8 cellular contexts compared by ENCODE assay signal in genomic region chr16:68083861-68084503, GRCh38. TPM values are rescaled to one million over a fixed set of nuclear protein-coding genes. Genes with fewer than 3 reads are reported as not detected.
DNase-seq lines count a peak whose midpoint lies in the region; FAIRE-seq and TF ChIP-seq lines count a peak whose summit lies in the region.

No MANE protein-coding gene starts in this region.

- in situ Hi-C loops in ACHN (cut with HindIII; ENCODE audit: low pct_ligation_motif_present, low pct_unique_long_range_greater_than_20kb, low sequenced_read_pairs): loop anchor here (25.0 kb wide), 1 partner anchor 253 kb away; no protein-coding TSS in a partner anchor

- H2AFZ ChIP-seq in keratinocyte (ENCODE audit: control insufficient read depth, low read length): no peak overlapping the region

- H4K20me1 ChIP-seq in keratinocyte (ENCODE audit: control insufficient read depth, extremely low read depth, insufficient read depth, low read length): no peaks in the 10 kb centered on the region

- peaks cover 32% of the 10 kb centered on the region for H3K79me2 ChIP-seq in keratinocyte (ENCODE audit: control insufficient read depth, insufficient read depth, low read length)

- CTCF ChIA-PET in A673 (lab: Charles Lee): interaction anchor here (2.5 kb wide), 1 partner anchor 10 kb away, joined by 11 read pairs; no protein-coding TSS in a partner anchor

- H3K9me1 ChIP-seq in keratinocyte (ENCODE audit: control insufficient read depth, extremely low read depth, insufficient read depth, low read length): no peaks in the 10 kb centered on the region

- H3K4me2 ChIP-seq in keratinocyte (ENCODE audit: control insufficient read depth, extremely low read depth, insufficient read depth, low read depth, low read length): peak overlapping the region; percentile 80

- DNase-seq in A673 (ENCODE audit: low spot score): no peak
- DNase-seq in HCEC 1CT: peak; percentile 38
- peak; percentile 58 for DNase-seq in amniotic epithelial cell (ENCODE audit: low read depth)
- no peak for DNase-seq in keratinocyte (ENCODE audit: low read depth, low spot score)
- DNase-seq in NCI-H2107 (lab: John Stamatoyannopoulos, UW): no peak
- no peak for DNase-seq in urothelium cell line (ENCODE audit: low spot score)
- no peak for DNase-seq in ACHN

- H3K27me3 ChIP-seq in A673 (replicated peaks; ENCODE audit: insufficient read depth, low read depth, low read length, poor library complexity): no peaks in the 10 kb centered on the region
- H3K27me3 ChIP-seq in keratinocyte (ENCODE audit: control insufficient read depth, extremely low read depth, insufficient read depth, low read length): no peaks in the 10 kb centered on the region

- dilution Hi-C loops in keratinocyte (cut with MboI; ENCODE audit: extremely low pct_ligation_motif_present, low sequenced_read_pairs): no loop called here

- H3K9ac ChIP-seq in keratinocyte (ENCODE audit: control insufficient read depth, extremely low read depth, insufficient read depth, low read length): no peak overlapping the region

- POLR2A ChIA-PET in A673 (lab: Charles Lee; ENCODE audit: low non-redundant PET): interaction anchor here (0.5 kb wide), 1 partner anchor 80 kb away, joined by 11 read pairs; no protein-coding TSS in a partner anchor

- no peak for TF ChIP-seq CTCF in A673 (conservative IDR thresholded peaks at IDR 0.05; ENCODE audit: low read depth, low read length)
- no peak for TF ChIP-seq CTCF in keratinocyte (optimal IDR thresholded peaks at IDR 0.05 in 1 of 3, IDR thresholded peaks at IDR 0.05 in 1 of 3, conservative IDR thresholded peaks at IDR 0.05 in 1 of 3; ENCODE audit: extremely low read depth in 1 of 3, insufficient read depth in 2 of 3, low read length in 3 of 3)

- intact Hi-C loops in A673 (cut with micrococcal nuclease; ENCODE audit: unreplicated experiment): no loop called here

- H3K4me3 ChIP-seq in A673 (ENCODE audit: low read depth, low read length, poor library complexity, severe bottlenecking) (peak overlapping the region; percentile 88), keratinocyte (ENCODE audit: control insufficient read depth in 2 of 3, extremely low read depth in 1 of 3, insufficient read depth in 2 of 3, low read depth in 1 of 3, low read length in 3 of 3) (peak overlapping the region in 1 of 3 experiments; percentile 74)

- H3K36me3 ChIP-seq in A673 (ENCODE audit: insufficient read depth, low read length, poor library complexity, severe bottlenecking): no peaks in the 10 kb centered on the region
- peaks cover 7 to 8% of the 10 kb centered on the region in 2 experiments for H3K36me3 ChIP-seq in keratinocyte (ENCODE audit: control insufficient read depth in 2 of 2, extremely low read depth in 1 of 2, insufficient read depth in 2 of 2, low read length in 2 of 2)

- no TSS peak for BruUV-seq in A673 (replicated peaks; lab: Mats Ljungman, UMichigan)

- H3K9me3 ChIP-seq in A673 (ENCODE audit: low read depth, low read length, poor library complexity, severe bottlenecking) (no peaks in the 10 kb centered on the region), keratinocyte (ENCODE audit: control insufficient read depth, low read depth, low read length) (no peaks in the 10 kb centered on the region)

- no peak for FAIRE-seq in keratinocyte (lab: Jason Lieb, UNC)
- FAIRE-seq in urothelium cell line (lab: Jason Lieb, UNC): no peak

- H3K4me1 ChIP-seq in A673 (ENCODE audit: insufficient read depth, low read length, poor library complexity, severe bottlenecking) (peaks cover 11% of the 10 kb centered on the region), keratinocyte (ENCODE audit: control insufficient read depth, extremely low read depth, insufficient read depth, low read length) (peaks cover 17% of the 10 kb centered on the region)

- peak overlapping the region; percentile 91 for H3K27ac ChIP-seq in A673 (ENCODE audit: low read depth, low read length, poor library complexity, severe bottlenecking)
- no peak overlapping the region for H3K27ac ChIP-seq in keratinocyte (ENCODE audit: control insufficient read depth, insufficient read depth, low read length)
- H3K27ac ChIP-seq in temporal lobe (ENCODE audit: low read depth, low read length): peak overlapping the region; percentile 100

RNA-seq across cellular contexts. Expression of gene NFATC3, which starts 1.2 kb away (rescaled TPM):
- total RNA-seq in A673 (2021) (53.7 and 56.0 TPM in 2 replicates), temporal lobe (15.2 TPM)
- polyA plus RNA-seq in keratinocyte: 9.5 to 11.5 TPM (median 10.9 TPM) in 3 replicates
- 4.6 TPM for polyA plus RNA-seq in keratinocyte (2011; ENCODE audit: low read depth)
- polyA plus RNA-seq in keratinocyte (2011; cell fraction: cytosol; rRNA removed): 6.4 and 10.7 TPM in 2 replicates
- 10.3 and 11.5 TPM in 2 replicates for polyA plus RNA-seq in keratinocyte (2011; cell fraction: nucleus; rRNA removed)
- polyA plus RNA-seq in keratinocyte (2012; ENCODE audit: low replicate concordance): 5.9 and 7.9 TPM in 2 replicates
- 12.3 to 32.0 TPM (median 26.0 TPM) in 3 replicates for polyA minus RNA-seq in keratinocyte
- 13.0 TPM for polyA minus RNA-seq in keratinocyte (2011; cell fraction: cytosol; rRNA and poly(A)+ RNA removed)
- polyA minus RNA-seq in keratinocyte (2011; cell fraction: nucleus; rRNA and poly(A)+ RNA removed): 12.6 and 23.2 TPM in 2 replicates

Comparison
In these comparisons a context has a peak if more than half of its experiments do, and no peak if none do; other contexts are left out.
1. DNase-seq: peak in HCEC 1CT (single experiment) and amniotic epithelial cell (single experiment); none in A673 (single experiment), keratinocyte (single experiment), NCI-H2107 (single experiment), urothelium cell line (single experiment) and ACHN (single experiment).